15 cellular contexts compared by ENCODE assay signal in the genomic region with DNA sequence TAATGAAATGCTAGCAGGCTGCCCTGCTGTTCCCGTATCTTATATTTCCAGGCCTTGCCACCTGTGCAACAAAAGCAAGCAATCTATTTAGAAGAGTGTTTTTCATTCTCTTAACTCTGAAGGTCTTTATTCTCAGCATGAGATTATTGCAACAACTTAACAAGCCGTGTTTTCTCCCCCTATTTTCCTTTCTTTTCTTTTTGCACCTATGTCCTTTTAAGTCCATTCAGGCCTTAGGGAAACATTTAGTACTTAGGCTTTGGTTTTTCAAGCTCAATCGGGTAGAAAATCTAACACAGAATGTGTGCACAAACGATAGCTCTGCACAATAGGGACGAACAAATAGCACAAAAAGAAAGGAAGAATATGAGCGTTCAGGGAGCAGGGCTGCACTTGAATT.
DNase-seq lines count a peak whose midpoint lies in the region; TF ChIP-seq lines count a peak whose summit lies in the region.
"Had no signal": no experiment of that assay in that cellular context is flagged by ENCODE, and none has a peak within 500 bp of the region (broad histone marks: within the 10 kb centered on the region; RNA-seq: fewer than 3 reads in every experiment).

No MANE protein-coding gene starts in this region.

- H3K4me3 Mint-ChIP-seq in brain (peak overlapping the region in 3 of 5 experiments; percentile 19 to 42 (median 36)), neural progenitor cell (peak overlapping the region; percentile 33)
- H3K4me3 Mint-ChIP-seq: H9 had no signal

- H3K36me3 ChIP-seq in neural progenitor cell: peaks cover 4% of the 10 kb centered on the region
- H3K36me3 ChIP-seq: BE2C, MG63 had no signal

- no peak overlapping the region for H2AFZ ChIP-seq in neural progenitor cell (replicated peaks)

- H3K27ac ChIP-seq in neural progenitor cell: peak overlapping the region; percentile 55

- H3K27me3 ChIP-seq in neural progenitor cell: peaks cover 32% of the 10 kb centered on the region
- H3K27me3 ChIP-seq: BE2C, MG63 had no signal

- DNase-seq in NCI-H128 (lab: John Stamatoyannopoulos, UW; ENCODE audit: unreplicated experiment) (peak; percentile 15), NCI-H2081 treated with DMSO at 0.1 percent for 48 hours (lab: John Stamatoyannopoulos, UW) (peak; percentile 16), neural progenitor cell (ENCODE audit: low spot score) (peak; percentile 72), NCI-H526 treated with DMSO at 0.1 percent for 48 hours (lab: John Stamatoyannopoulos, UW) (no peak), T-helper 2 cell (no peak)
- DNase-seq in stimulated activated CD4-positive, alpha-beta T cell treated with anti-CD3 and anti-CD28 coated beads, Interleukin-2, amount 100 ng/mL, for 24 hours: no peak
- DNase-seq: BE2C, DMS79, H9, MG63, NCI-H1436 treated with DMSO at 0.1 percent for 48 hours, NCI-H774, SIG-M5, SK-N-SH had no signal

- peaks cover 12% of the 10 kb centered on the region for H3F3A ChIP-seq in neural progenitor cell (ENCODE audit: low read depth)

- H3K79me2 ChIP-seq in neural progenitor cell (ENCODE audit: low read depth): no peaks in the 10 kb centered on the region

- peak overlapping the region in 3 of 5 experiments; percentile 1 to 15 (median 4) for H3K27ac Mint-ChIP-seq in brain
- peak overlapping the region; percentile 36 for H3K27ac Mint-ChIP-seq in neural progenitor cell
- H3K27ac Mint-ChIP-seq: H9 had no signal

- peak overlapping the region; percentile 12 for H3K4me3 ChIP-seq in neural progenitor cell
- H3K4me3 ChIP-seq: MG63 had no signal

- H3K4me2 ChIP-seq in neural progenitor cell: peak overlapping the region; percentile 58
- H3K4me2 ChIP-seq: SK-N-SH had no signal

- no peaks in the 10 kb centered on the region for H3K27me3 Mint-ChIP-seq in brain
- H3K27me3 Mint-ChIP-seq in neural progenitor cell (ENCODE audit: insufficient read depth, low read depth): peaks cover 7% of the 10 kb centered on the region

- peaks cover 9 to 19% (median 12%) of the 10 kb centered on the region in 5 experiments for H3K9me3 Mint-ChIP-seq in brain
- H3K9me3 Mint-ChIP-seq in neural progenitor cell: peaks cover 37% of the 10 kb centered on the region

- H3K36me3 Mint-ChIP-seq in brain (no peaks in the 10 kb centered on the region), neural progenitor cell (peaks cover 15% of the 10 kb centered on the region)

- H4K20me1 ChIP-seq in neural progenitor cell (ENCODE audit: low read depth): no peaks in the 10 kb centered on the region

- H3K4me1 Mint-ChIP-seq in brain (peaks cover 10% of the 10 kb centered on the region), neural progenitor cell (peaks cover 26% of the 10 kb centered on the region)

- H3K4me1 ChIP-seq in neural progenitor cell: peaks cover 19% of the 10 kb centered on the region
- H3K4me1 ChIP-seq: BE2C had no signal

- TF ChIP-seq CTCF in brain (conservative IDR thresholded peaks at IDR 0.05): no peak
- TF ChIP-seq CTCF in neural progenitor cell (IDR thresholded peaks at IDR 0.05): no peak

- peaks cover 10% of the 10 kb centered on the region for H3K9me3 ChIP-seq in neural progenitor cell (ENCODE audit: low read depth)
- H3K9me3 ChIP-seq: BE2C, MG63, SK-N-SH had no signal

- no peak overlapping the region for H3K9ac ChIP-seq in neural progenitor cell
- H3K9ac ChIP-seq: SK-N-SH had no signal

Comparison
In these comparisons a context has a peak if more than half of its experiments do, and no peak if none do; other contexts are left out.
1. DNase-seq: peak in NCI-H128 (single experiment), NCI-H2081 treated with DMSO at 0.1 percent for 48 hours (single experiment) and neural progenitor cell (single experiment); none in NCI-H526 treated with DMSO at 0.1 percent for 48 hours (single experiment), stimulated activated CD4-positive, alpha-beta T cell treated with anti-CD3 and anti-CD28 coated beads, Interleukin-2, amount 100 ng/mL, for 24 hours (0 of 2) and T-helper 2 cell (0 of 5).